Comparison of ENCODE assay signal across 9 cellular contexts in the genomic region with DNA sequence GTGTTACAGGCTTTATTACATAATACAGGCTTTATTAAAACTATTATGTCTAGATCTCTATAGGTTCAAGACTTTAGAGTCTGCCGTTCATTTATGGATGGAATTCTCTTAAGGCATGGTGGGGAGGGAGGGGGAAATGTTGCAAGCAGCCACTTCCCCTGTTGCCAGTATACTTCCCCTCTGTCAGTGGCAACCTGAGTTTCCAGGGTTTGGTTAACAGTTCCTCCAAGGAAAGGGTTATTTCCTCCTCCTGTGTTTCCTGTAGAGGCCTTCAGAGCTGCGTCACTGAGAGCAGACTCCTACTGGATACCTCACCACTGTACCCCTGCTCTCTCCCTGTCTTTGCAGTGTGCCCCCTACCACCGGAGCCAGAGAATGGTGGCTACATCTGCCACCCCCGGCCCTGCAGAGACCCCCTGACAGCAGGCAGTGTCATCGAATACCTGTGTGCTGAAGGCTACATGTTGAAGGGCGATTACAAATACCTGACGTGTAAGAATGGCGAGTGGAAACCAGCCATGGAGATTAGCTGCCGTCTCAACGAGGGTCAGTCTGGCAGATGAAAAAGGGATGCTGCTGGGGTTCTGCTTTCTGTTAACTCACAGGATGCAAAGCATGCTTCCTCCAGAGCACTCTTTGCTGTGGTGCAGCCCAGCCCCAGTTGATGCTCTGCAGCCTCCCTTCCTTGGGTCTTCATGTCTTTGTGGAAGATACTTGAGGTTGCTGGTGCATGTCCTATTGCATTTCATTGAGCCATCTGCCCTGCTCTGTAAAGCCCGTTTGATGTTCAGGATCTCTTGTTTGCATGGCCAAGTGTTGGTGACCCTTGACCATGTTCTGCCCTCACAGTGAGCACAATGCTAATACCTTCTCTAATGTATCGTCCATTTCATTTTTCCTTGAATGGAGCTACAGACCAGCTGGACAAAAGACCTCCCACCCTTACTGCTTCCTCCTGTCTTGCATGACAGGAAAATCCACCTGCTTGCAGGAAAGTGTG.
DNase-seq lines count a peak whose midpoint lies in the region; ATAC-seq, FAIRE-seq and TF ChIP-seq lines count a peak whose summit lies in the region.
"Had no signal": no experiment of that assay in that cellular context is flagged by ENCODE, and none has a peak within 500 bp of the region (broad histone marks: within the 10 kb centered on the region; RNA-seq: fewer than 3 reads in every experiment).

No MANE protein-coding gene starts in this region.

- no peaks in the 10 kb centered on the region for H3K27me3 Mint-ChIP-seq in nephron (ENCODE audit: low read depth)
- H3K27me3 Mint-ChIP-seq in stimulated activated naive CD8-positive, alpha-beta T cell treated with anti-CD3 and anti-CD28 coated beads, Interleukin-15, amount 100 ng/mL, for 72 hours, result no peaks in the 10 kb centered on the region

- no peaks in the 10 kb centered on the region for H3K9me3 Mint-ChIP-seq in nephron
- H3K9me3 Mint-ChIP-seq in stimulated activated naive CD8-positive, alpha-beta T cell treated with anti-CD3 and anti-CD28 coated beads, Interleukin-15, amount 100 ng/mL, for 72 hours, result no peaks in the 10 kb centered on the region

- no peak overlapping the region for H3K4me3 Mint-ChIP-seq in nephron
- no peak overlapping the region for H3K4me3 Mint-ChIP-seq in stimulated activated naive CD8-positive, alpha-beta T cell treated with anti-CD3 and anti-CD28 coated beads, Interleukin-15, amount 100 ng/mL, for 72 hours

- DNase-seq in MV-4-11 (lab: John Stamatoyannopoulos, UW), result peak; percentile 93
- DNase-seq in K562 (ENCODE audit: extremely low read depth in 1 of 4, low spot score in 3 of 4), result no peak
- no peak for DNase-seq in stimulated activated naive CD8-positive, alpha-beta T cell treated with anti-CD3 and anti-CD28 coated beads, Interleukin-15, amount 100 ng/mL, for 72 hours
- DNase-seq in hippocampal formation (lab: John Stamatoyannopoulos, UW), result no peak
- no peak for DNase-seq in brain microvascular endothelial cell
- no peak for DNase-seq in GOT3 (lab: John Stamatoyannopoulos, UW)
- DNase-seq: cerebellar nuclear complex had no signal

- H3K27ac Mint-ChIP-seq in nephron, result peak overlapping the region; percentile 8 to 66 (median 56)
- H3K27ac Mint-ChIP-seq in stimulated activated naive CD8-positive, alpha-beta T cell treated with anti-CD3 and anti-CD28 coated beads, Interleukin-15, amount 100 ng/mL, for 72 hours, result no peak overlapping the region

- no peak for FAIRE-seq in K562 (lab: Jason Lieb, UNC)

- H3K9me1 ChIP-seq in K562 (ENCODE audit: control insufficient read depth, insufficient read depth, low read length), result no peaks in the 10 kb centered on the region

- H3K27me3 ChIP-seq in DOHH2 (ENCODE audit: control insufficient read depth, low read length) (no peaks in the 10 kb centered on the region), K562 (ENCODE audit: control insufficient read depth in 2 of 2, insufficient read depth in 2 of 2, low read length in 2 of 2) (no peaks in the 10 kb centered on the region), brain microvascular endothelial cell (replicated peaks) (no peaks in the 10 kb centered on the region)

- peaks cover 50% of the 10 kb centered on the region for H3K4me1 ChIP-seq in DOHH2 (ENCODE audit: control insufficient read depth, low read length)
- peaks cover 11 to 49% of the 10 kb centered on the region in 2 experiments; a peak in 3 of 5 replicates for H3K4me1 ChIP-seq in K562 (replicated peaks in 1 of 2; ENCODE audit: control insufficient read depth in 2 of 2, insufficient read depth in 2 of 2, low read length in 2 of 2)

- ATAC-seq in K562, result no peak
- ATAC-seq in stimulated activated naive CD8-positive, alpha-beta T cell treated with anti-CD3 and anti-CD28 coated beads, Interleukin-15, amount 100 ng/mL, for 72 hours, result no peak

- WGBS in K562 (ENCODE audit: insufficient coverage, low coverage, missing lambda C conversion rate), result 84% methylated on average over 11 of the region's 12 CpGs

- H3F3A ChIP-seq in DOHH2 (ENCODE audit: control insufficient read depth, insufficient read depth), result peaks cover 3% of the 10 kb centered on the region; the same call in 1 of the 2 replicates

- no peak for TF ChIP-seq RAD21 in K562 (CRISPR knock-in tag; conservative IDR thresholded peaks at IDR 0.05 in 1 of 2, IDR thresholded peaks at IDR 0.05 in 1 of 2)

- intact Hi-C loops in K562 (cut with micrococcal nuclease), result loop anchor here (5.0 kb wide), 1 partner anchor 51 kb away; no protein-coding TSS in a partner anchor

- CTCF ChIA-PET in K562 (lab: Yijun Ruan, JAX; ENCODE audit: low intra/inter-chr PET ratio), result no interaction called here

- no peak for TF ChIP-seq POLR2A in K562 (conservative IDR thresholded peaks at IDR 0.05)

- no peak for TF ChIP-seq CTCF in DOHH2 (IDR thresholded peaks at IDR 0.05; ENCODE audit: low read depth, low read length, poor library complexity, severe bottlenecking)
- TF ChIP-seq CTCF in K562 (IDR thresholded peaks at IDR 0.05 in 2 of 3, conservative IDR thresholded peaks at IDR 0.05 in 1 of 3; ENCODE audit: insufficient read depth in 2 of 3, low read depth in 1 of 3, low read length in 3 of 3), result no peak
- TF ChIP-seq CTCF in nephron (IDR thresholded peaks at IDR 0.05; ENCODE audit: unreplicated experiment in 3 of 3), result no peak
- no peak for TF ChIP-seq CTCF in brain microvascular endothelial cell (IDR thresholded peaks at IDR 0.05; ENCODE audit: low read depth, low read length, missing control alignments)

- H3K9ac ChIP-seq in K562 (ENCODE audit: insufficient read depth in 1 of 2, low read depth in 2 of 2, low read length in 2 of 2), result peak overlapping the region; percentile 29 to 78; a peak in 2 of 4 replicates

- H3K4me3 ChIP-seq in DOHH2 (ENCODE audit: low read length) (no peak overlapping the region), K562 (no peak overlapping the region), brain microvascular endothelial cell (ENCODE audit: low read depth, low read length) (no peak overlapping the region)

- no peaks in the 10 kb centered on the region for H3K9me2 ChIP-seq in DOHH2 (replicated peaks; ENCODE audit: control insufficient read depth, low read length)

- POLR2A ChIA-PET in K562 (lab: Yijun Ruan, JAX), result interaction anchor here (1.0 kb wide), 1 partner anchor 11 kb away, joined by 3 read pairs; no protein-coding TSS in a partner anchor

- no peak overlapping the region for H2AFZ ChIP-seq in K562 (ENCODE audit: low read depth, low read length)

- no TSS peak for BruUV-seq in K562 (replicated peaks; lab: Mats Ljungman, UMichigan)

- H3K79me2 ChIP-seq in DOHH2 (ENCODE audit: control insufficient read depth, low read length) (peaks cover 47% of the 10 kb centered on the region), K562 (ENCODE audit: control insufficient read depth, insufficient read depth, low read length) (peaks cover 63% of the 10 kb centered on the region)

- H3K4me1 Mint-ChIP-seq in nephron, result peaks cover 59% of the 10 kb centered on the region
- peaks cover 64% of the 10 kb centered on the region for H3K4me1 Mint-ChIP-seq in stimulated activated naive CD8-positive, alpha-beta T cell treated with anti-CD3 and anti-CD28 coated beads, Interleukin-15, amount 100 ng/mL, for 72 hours

- in situ Hi-C loops in K562 (cut with MboI) (no loop called here), brain microvascular endothelial cell (cut with HindIII; ENCODE audit: low pct_ligation_motif_present, low sequenced_read_pairs) (no loop called here)

- H4K20me1 ChIP-seq in DOHH2 (ENCODE audit: control insufficient read depth, insufficient read depth, low read depth, low read length) (peaks cover 12% of the 10 kb centered on the region), K562 (replicated peaks; ENCODE audit: control insufficient read depth, insufficient read depth, low read length) (no peaks in the 10 kb centered on the region)

- peak overlapping the region; percentile 44 for H3K4me2 ChIP-seq in DOHH2 (ENCODE audit: low read length)
- no peak overlapping the region for H3K4me2 ChIP-seq in K562 (ENCODE audit: insufficient read depth, low read length)

- TF ChIP-seq EP300 in K562 (IDR thresholded peaks at IDR 0.05; ENCODE audit: low read length), result no peak

- H3K9me3 ChIP-seq in DOHH2 (ENCODE audit: control insufficient read depth, insufficient read depth, low read length) (no peaks in the 10 kb centered on the region), K562 (replicated peaks; ENCODE audit: control insufficient read depth, insufficient read depth, low read depth, low read length) (no peaks in the 10 kb centered on the region)

- no peak overlapping the region for H3K27ac ChIP-seq in DOHH2 (ENCODE audit: low read depth, low read length)
- peak overlapping the region; percentile 97 for H3K27ac ChIP-seq in K562 (ENCODE audit: extremely low read depth, low read depth, low read length)
- H3K27ac ChIP-seq in brain microvascular endothelial cell, result no peak overlapping the region

- H3K36me3 Mint-ChIP-seq in nephron (ENCODE audit: low read depth), result peaks cover 16% of the 10 kb centered on the region

- H3K36me3 ChIP-seq in DOHH2 (ENCODE audit: control insufficient read depth, low read length) (peaks cover 40% of the 10 kb centered on the region), K562 (ENCODE audit: control insufficient read depth, insufficient read depth, low read length) (peaks cover 46% of the 10 kb centered on the region), brain microvascular endothelial cell (replicated peaks) (no peaks in the 10 kb centered on the region)

TF ChIP-seq in K562, 482 proteins besides CTCF, POLR2A, EP300 and RAD21 (continues in another document):
- TF ChIP-seq GABPB1 (CRISPR knock-in tag; IDR thresholded peaks at IDR 0.05), result no peak
- TF ChIP-seq, protein P1, sequence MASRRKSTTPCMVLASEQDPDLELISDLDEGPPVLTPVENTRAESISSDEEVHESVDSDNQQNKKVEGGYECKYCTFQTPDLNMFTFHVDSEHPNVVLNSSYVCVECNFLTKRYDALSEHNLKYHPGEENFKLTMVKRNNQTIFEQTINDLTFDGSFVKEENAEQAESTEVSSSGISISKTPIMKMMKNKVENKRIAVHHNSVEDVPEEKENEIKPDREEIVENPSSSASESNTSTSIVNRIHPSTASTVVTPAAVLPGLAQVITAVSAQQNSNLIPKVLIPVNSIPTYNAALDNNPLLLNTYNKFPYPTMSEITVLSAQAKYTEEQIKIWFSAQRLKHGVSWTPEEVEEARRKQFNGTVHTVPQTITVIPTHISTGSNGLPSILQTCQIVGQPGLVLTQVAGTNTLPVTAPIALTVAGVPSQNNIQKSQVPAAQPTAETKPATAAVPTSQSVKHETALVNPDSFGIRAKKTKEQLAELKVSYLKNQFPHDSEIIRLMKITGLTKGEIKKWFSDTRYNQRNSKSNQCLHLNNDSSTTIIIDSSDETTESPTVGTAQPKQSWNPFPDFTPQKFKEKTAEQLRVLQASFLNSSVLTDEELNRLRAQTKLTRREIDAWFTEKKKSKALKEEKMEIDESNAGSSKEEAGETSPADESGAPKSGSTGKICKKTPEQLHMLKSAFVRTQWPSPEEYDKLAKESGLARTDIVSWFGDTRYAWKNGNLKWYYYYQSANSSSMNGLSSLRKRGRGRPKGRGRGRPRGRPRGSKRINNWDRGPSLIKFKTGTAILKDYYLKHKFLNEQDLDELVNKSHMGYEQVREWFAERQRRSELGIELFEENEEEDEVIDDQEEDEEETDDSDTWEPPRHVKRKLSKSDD (conservative IDR thresholded peaks at IDR 0.05; ENCODE audit: low read length), result no peak
- 0 out of 2 replicates have a peak, but pooled peaks have one; percentile 16 for TF ChIP-seq CEBPB (tag; IDR thresholded peaks at IDR 0.05)
- no peak for TF ChIP-seq FOXJ2 (tag; IDR thresholded peaks at IDR 0.05)

Comparison
In these comparisons a context has a peak if more than half of its experiments do, and no peak if none do; other contexts are left out.
1. H3K27ac Mint-ChIP-seq: peak in nephron (3 of 3); none in stimulated activated naive CD8-positive, alpha-beta T cell treated with anti-CD3 and anti-CD28 coated beads, Interleukin-15, amount 100 ng/mL, for 72 hours (0 of 2).